In genomic region chr1:99968214-99968613, GRCh38 we compare ENCODE assay signal across 22 cellular contexts. TPM values are rescaled to one million over a fixed set of nuclear protein-coding genes. Genes with fewer than 3 reads are reported as not detected.
DNase-seq lines count a peak whose midpoint lies in the region; ATAC-seq, FAIRE-seq and TF ChIP-seq lines count a peak whose summit lies in the region.
"Had no signal": no experiment of that assay in that cellular context is flagged by ENCODE, and none has a peak within 500 bp of the region (broad histone marks: within the 10 kb centered on the region; RNA-seq: fewer than 3 reads in every experiment).

No MANE protein-coding gene starts in this region.

- H3K9ac ChIP-seq in K562 (ENCODE audit: insufficient read depth in 1 of 2, low read depth in 2 of 2, low read length in 2 of 2): no peak overlapping the region

- no peak for TF ChIP-seq EP300 in K562 (IDR thresholded peaks at IDR 0.05; ENCODE audit: low read length)
- no peak for TF ChIP-seq EP300 in transverse colon (IDR thresholded peaks at IDR 0.05; ENCODE audit: low read depth)

- H3K4me3 Mint-ChIP-seq in activated CD4-positive, alpha-beta T cell treated with anti-CD3 and anti-CD28 coated beads, Interleukin-2, amount 10 ng/mL, durations not matched to agents 24 days and 14 days: peak overlapping the region; percentile 53
- no peak overlapping the region for H3K4me3 Mint-ChIP-seq in activated CD4-positive, alpha-beta T cell treated with anti-CD3 and anti-CD28 coated beads for 36 hours
- peak overlapping the region; percentile 11; the same call in 2 of the 3 replicates for H3K4me3 Mint-ChIP-seq in GM23338
- H3K4me3 Mint-ChIP-seq in neural crest cell: peak overlapping the region; percentile 99
- no peak overlapping the region for H3K4me3 Mint-ChIP-seq in activated CD8-positive, alpha-beta memory T cell treated with anti-CD3 and anti-CD28 coated beads, Interleukin-2, amount 10 ng/mL, durations not matched to agents 7 days and 5 days

- no peak for FAIRE-seq in K562 (lab: Jason Lieb, UNC)
- FAIRE-seq: astrocyte had no signal

- TF ChIP-seq RAD21 in K562 (CRISPR knock-in tag; conservative IDR thresholded peaks at IDR 0.05 in 1 of 2, IDR thresholded peaks at IDR 0.05 in 1 of 2): no peak

- DNase-seq in activated CD4-positive, alpha-beta T cell treated with anti-CD3 and anti-CD28 coated beads, Interleukin-2, amount 10 ng/mL, durations not matched to agents 24 days and 14 days: peak; percentile 41
- no peak for DNase-seq in activated CD4-positive, alpha-beta T cell treated with anti-CD3 and anti-CD28 coated beads for 36 hours
- DNase-seq in GM23338 (ENCODE audit: low spot score) (no peak), K562 (ENCODE audit: extremely low read depth in 1 of 4, low spot score in 3 of 4) (no peak), neural crest cell (ENCODE audit: low read depth, low spot score) (no peak), dermis blood vessel endothelial cell (no peak), transverse colon (no peak)
- DNase-seq in activated CD8-positive, alpha-beta memory T cell treated with anti-CD3 and anti-CD28 coated beads, Interleukin-2, amount 10 ng/mL, durations not matched to agents 7 days and 5 days: no peak
- DNase-seq: activated gamma-delta T cell treated with Interleukin-2 at 50 U/mL for 16 hours, BE2C, DMS 273 treated with DMSO at 0.1 percent for 48 hours, GDM1, GOT3, NCI-H1105 treated with DMSO at 0.1 percent for 48 hours, NCI-H2107, NCI-H510A treated with DMSO at 0.1 percent for 48 hours, ovary, stomach, upper lobe of left lung had no signal

- H3K9me3 ChIP-seq in K562 (replicated peaks; ENCODE audit: control insufficient read depth, insufficient read depth, low read depth, low read length): no peaks in the 10 kb centered on the region
- no peaks in the 10 kb centered on the region for H3K9me3 ChIP-seq in transverse colon
- H3K9me3 ChIP-seq: BE2C, ovary, stomach, upper lobe of left lung had no signal

- H3K27ac ChIP-seq in GM23338 (ENCODE audit: low read depth) (no peak overlapping the region), K562 (ENCODE audit: extremely low read depth, low read depth, low read length) (no peak overlapping the region), transverse colon (no peak overlapping the region)
- H3K27ac ChIP-seq: ovary, stomach, upper lobe of left lung had no signal

- H2AFZ ChIP-seq in GM23338 (no peak overlapping the region), K562 (ENCODE audit: low read depth, low read length) (no peak overlapping the region)

- H3K4me2 ChIP-seq in GM23338 (no peak overlapping the region), K562 (ENCODE audit: insufficient read depth, low read length) (no peak overlapping the region)

- in situ Hi-C loops in K562 (cut with MboI) (no loop called here), transverse colon (cut with MboI; ENCODE audit: low pct_ligation_motif_present in 1 of 4, low pct_unique_long_range_greater_than_20kb in 1 of 4, low sequenced_read_pairs in 3 of 4) (no loop called here)

- WGBS in K562 (ENCODE audit: insufficient coverage, low coverage, missing lambda C conversion rate): 79% methylated on average over 4 of the region's 4 CpGs
- 94 to 100% methylated on average over 3 to 4 of the region's 4 CpGs for WGBS in transverse colon (ENCODE audit: low coverage in 1 of 2), 2 donors

- H4K20me1 ChIP-seq in GM23338 (replicated peaks; ENCODE audit: insufficient read depth): no peaks in the 10 kb centered on the region
- no peaks in the 10 kb centered on the region for H4K20me1 ChIP-seq in K562 (replicated peaks; ENCODE audit: control insufficient read depth, insufficient read depth, low read length)

- peak overlapping the region; percentile 65 for H3K27ac Mint-ChIP-seq in activated CD4-positive, alpha-beta T cell treated with anti-CD3 and anti-CD28 coated beads, Interleukin-2, amount 10 ng/mL, durations not matched to agents 24 days and 14 days
- H3K27ac Mint-ChIP-seq in activated CD4-positive, alpha-beta T cell treated with anti-CD3 and anti-CD28 coated beads for 36 hours: no peak overlapping the region
- H3K27ac Mint-ChIP-seq in GM23338 (no peak overlapping the region), neural crest cell (ENCODE audit: unreplicated experiment) (no peak overlapping the region)
- H3K27ac Mint-ChIP-seq in activated CD8-positive, alpha-beta memory T cell treated with anti-CD3 and anti-CD28 coated beads, Interleukin-2, amount 10 ng/mL, durations not matched to agents 7 days and 5 days: no peak overlapping the region

- peaks cover 3% of the 10 kb centered on the region for H3K9me1 ChIP-seq in K562 (ENCODE audit: control insufficient read depth, insufficient read depth, low read length)

- no peak for TF ChIP-seq CTCF in GM23338 (conservative IDR thresholded peaks at IDR 0.05; ENCODE audit: low read depth in 2 of 2)
- no peak for TF ChIP-seq CTCF in K562 (IDR thresholded peaks at IDR 0.05 in 2 of 3, conservative IDR thresholded peaks at IDR 0.05 in 1 of 3; ENCODE audit: insufficient read depth in 2 of 3, low read depth in 1 of 3, low read length in 3 of 3)
- no peak for TF ChIP-seq CTCF in neural crest cell (conservative IDR thresholded peaks at IDR 0.05)
- TF ChIP-seq CTCF in transverse colon (IDR thresholded peaks at IDR 0.05): no peak

- no peaks in the 10 kb centered on the region for H3K9me2 ChIP-seq in GM23338 (ENCODE audit: insufficient read depth)

- peaks cover 16% of the 10 kb centered on the region for H3K4me1 Mint-ChIP-seq in activated CD4-positive, alpha-beta T cell treated with anti-CD3 and anti-CD28 coated beads, Interleukin-2, amount 10 ng/mL, durations not matched to agents 24 days and 14 days
- peaks cover 25% of the 10 kb centered on the region for H3K4me1 Mint-ChIP-seq in activated CD4-positive, alpha-beta T cell treated with anti-CD3 and anti-CD28 coated beads for 36 hours
- H3K4me1 Mint-ChIP-seq in GM23338 (peaks cover 11% of the 10 kb centered on the region), neural crest cell (peaks cover 18% of the 10 kb centered on the region)
- H3K4me1 Mint-ChIP-seq in activated CD8-positive, alpha-beta memory T cell treated with anti-CD3 and anti-CD28 coated beads, Interleukin-2, amount 10 ng/mL, durations not matched to agents 7 days and 5 days: peaks cover 29% of the 10 kb centered on the region

- peaks cover 6% of the 10 kb centered on the region for H3K9me3 Mint-ChIP-seq in activated CD4-positive, alpha-beta T cell treated with anti-CD3 and anti-CD28 coated beads, Interleukin-2, amount 10 ng/mL, durations not matched to agents 24 days and 14 days
- H3K9me3 Mint-ChIP-seq in activated CD4-positive, alpha-beta T cell treated with anti-CD3 and anti-CD28 coated beads for 36 hours (ENCODE audit: low read depth): no peaks in the 10 kb centered on the region
- H3K9me3 Mint-ChIP-seq in GM23338 (no peaks in the 10 kb centered on the region), neural crest cell (no peaks in the 10 kb centered on the region)
- H3K9me3 Mint-ChIP-seq in activated CD8-positive, alpha-beta memory T cell treated with anti-CD3 and anti-CD28 coated beads, Interleukin-2, amount 10 ng/mL, durations not matched to agents 7 days and 5 days (ENCODE audit: low read depth): no peaks in the 10 kb centered on the region

- 0 out of 2 replicates have a peak, but pooled peaks cover 9% of the 10 kb centered on the region for H3F3A ChIP-seq in GM23338 (replicated peaks; ENCODE audit: low read depth)

- no TSS peak for BruUV-seq in K562 (replicated peaks; lab: Mats Ljungman, UMichigan)

- H3K4me3 ChIP-seq in GM23338: no peak overlapping the region
- H3K4me3 ChIP-seq in K562: no peak overlapping the region
- no peak overlapping the region for H3K4me3 ChIP-seq in transverse colon
- H3K4me3 ChIP-seq: ovary had no signal

- H3K27me3 ChIP-seq in GM23338 (ENCODE audit: insufficient read depth) (no peaks in the 10 kb centered on the region), K562 (ENCODE audit: control insufficient read depth in 2 of 2, insufficient read depth in 2 of 2, low read length in 2 of 2) (no peaks in the 10 kb centered on the region), transverse colon (no peaks in the 10 kb centered on the region)
- H3K27me3 ChIP-seq: BE2C, ovary, stomach, upper lobe of left lung had no signal

- no peak for ATAC-seq in activated CD4-positive, alpha-beta T cell treated with anti-CD3 and anti-CD28 coated beads for 36 hours
- no peak for ATAC-seq in GM23338
- no peak for ATAC-seq in K562
- ATAC-seq in activated CD8-positive, alpha-beta memory T cell treated with anti-CD3 and anti-CD28 coated beads, Interleukin-2, amount 10 ng/mL, durations not matched to agents 7 days and 5 days: no peak
- ATAC-seq: left lobe of liver, Right ventricle myocardium inferior had no signal

- H3K27me3 Mint-ChIP-seq in activated CD4-positive, alpha-beta T cell treated with anti-CD3 and anti-CD28 coated beads, Interleukin-2, amount 10 ng/mL, durations not matched to agents 24 days and 14 days: no peaks in the 10 kb centered on the region
- no peaks in the 10 kb centered on the region for H3K27me3 Mint-ChIP-seq in activated CD4-positive, alpha-beta T cell treated with anti-CD3 and anti-CD28 coated beads for 36 hours
- H3K27me3 Mint-ChIP-seq in GM23338 (ENCODE audit: insufficient read depth, low read depth, poor library complexity) (peaks cover 10% of the 10 kb centered on the region), neural crest cell (ENCODE audit: low read depth) (no peaks in the 10 kb centered on the region)
- no peaks in the 10 kb centered on the region for H3K27me3 Mint-ChIP-seq in activated CD8-positive, alpha-beta memory T cell treated with anti-CD3 and anti-CD28 coated beads, Interleukin-2, amount 10 ng/mL, durations not matched to agents 7 days and 5 days

- TF ChIP-seq POLR2A in K562 (conservative IDR thresholded peaks at IDR 0.05) (no peak), transverse colon (IDR thresholded peaks at IDR 0.05) (no peak)

- peaks cover 25% of the 10 kb centered on the region for H3K79me2 ChIP-seq in GM23338 (replicated peaks; ENCODE audit: insufficient read depth)
- H3K79me2 ChIP-seq in K562 (ENCODE audit: control insufficient read depth, insufficient read depth, low read length): peaks cover 30% of the 10 kb centered on the region

- H3K36me3 ChIP-seq in GM23338 (ENCODE audit: insufficient read depth) (no peaks in the 10 kb centered on the region), K562 (ENCODE audit: control insufficient read depth, insufficient read depth, low read length) (0 out of 3 replicates have a peak, but pooled peaks cover 2% of the 10 kb centered on the region), transverse colon (no peaks in the 10 kb centered on the region)
- H3K36me3 ChIP-seq: BE2C, ovary, stomach, upper lobe of left lung had no signal

- H3K4me1 ChIP-seq in GM23338 (ENCODE audit: insufficient read depth): peaks cover 18% of the 10 kb centered on the region
- peaks cover 2 to 17% of the 10 kb centered on the region in 2 experiments; a peak in 3 of 5 replicates for H3K4me1 ChIP-seq in K562 (replicated peaks in 1 of 2; ENCODE audit: control insufficient read depth in 2 of 2, insufficient read depth in 2 of 2, low read length in 2 of 2)
- H3K4me1 ChIP-seq in transverse colon: peaks cover 6 to 35% (median 15%) of the 10 kb centered on the region in 4 donors
- H3K4me1 ChIP-seq: BE2C had no signal

- intact Hi-C loops in activated CD4-positive, alpha-beta T cell treated with anti-CD3 and anti-CD28 coated beads, Interleukin-2, amount 10 ng/mL, durations not matched to agents 24 days and 14 days (cut with micrococcal nuclease): loop anchor here (5.0 kb wide), 1 partner anchor 161 kb away; no protein-coding TSS in a partner anchor
- intact Hi-C loops in activated CD4-positive, alpha-beta T cell treated with anti-CD3 and anti-CD28 coated beads for 36 hours (cut with DNase I, micrococcal nuclease): loop anchor here in 1 of 2 experiments (2.0 to 5.0 kb wide), 2 partner anchors 281 to 489 kb away; partner anchors contain the start of gene DBT
- intact Hi-C loops in K562 (cut with micrococcal nuclease) (no loop called here), transverse colon (cut with DNase I; ENCODE audit: low total_unique reads) (no loop called here)

- CTCF ChIA-PET in activated CD4-positive, alpha-beta T cell treated with anti-CD3 and anti-CD28 coated beads for 36 hours (lab: Charles Lee): no interaction called here
- CTCF ChIA-PET in K562 (lab: Yijun Ruan, JAX; ENCODE audit: low intra/inter-chr PET ratio): no interaction called here
- CTCF ChIA-PET in activated CD8-positive, alpha-beta memory T cell treated with anti-CD3 and anti-CD28 coated beads, Interleukin-2, amount 10 ng/mL, durations not matched to agents 7 days and 5 days (lab: Charles Lee): no interaction called here

- peaks cover 7% of the 10 kb centered on the region for H3K36me3 Mint-ChIP-seq in activated CD4-positive, alpha-beta T cell treated with anti-CD3 and anti-CD28 coated beads, Interleukin-2, amount 10 ng/mL, durations not matched to agents 24 days and 14 days (ENCODE audit: low read depth)
- H3K36me3 Mint-ChIP-seq in activated CD4-positive, alpha-beta T cell treated with anti-CD3 and anti-CD28 coated beads for 36 hours (ENCODE audit: low read depth): no peaks in the 10 kb centered on the region
- H3K36me3 Mint-ChIP-seq in GM23338 (ENCODE audit: low read depth): no peaks in the 10 kb centered on the region
- H3K36me3 Mint-ChIP-seq in neural crest cell (ENCODE audit: low read depth): no peaks in the 10 kb centered on the region
- H3K36me3 Mint-ChIP-seq in activated CD8-positive, alpha-beta memory T cell treated with anti-CD3 and anti-CD28 coated beads, Interleukin-2, amount 10 ng/mL, durations not matched to agents 7 days and 5 days: peaks cover 2% of the 10 kb centered on the region

- POLR2A ChIA-PET in activated CD4-positive, alpha-beta T cell treated with anti-CD3 and anti-CD28 coated beads for 36 hours (lab: Charles Lee): no interaction called here
- POLR2A ChIA-PET in K562 (lab: Yijun Ruan, JAX): no interaction called here

RNA-seq across cellular contexts. Expression of gene SLC35A3, which starts 1.6 kb away (rescaled TPM):
- 15.7 and 17.4 TPM in 2 replicates for total RNA-seq in activated CD4-positive, alpha-beta T cell treated with anti-CD3 and anti-CD28 coated beads, Interleukin-2, amount 10 ng/mL, durations not matched to agents 24 days and 14 days
- 10 to 100 TPM; 11.2 to 13.4 TPM for total RNA-seq in activated CD4-positive, alpha-beta T cell treated with anti-CD3 and anti-CD28 coated beads for 36 hours
- total RNA-seq in GM23338 (2014; rRNA removed; shearing (Covaris generic)): 24.3 and 27.2 TPM in 2 replicates
- 7.6 and 8.4 TPM in 2 replicates for polyA plus RNA-seq in GM23338 (2016; fragmentation: Nextera tagmentation; extraction: Ambion mirVana)
- 19.7 and 45.4 TPM in 2 replicates for total RNA-seq in K562 (2011; cell fraction: chromatin; rRNA removed; ENCODE audit: low replicate concordance)
- total RNA-seq in K562 (2011; cell fraction: nucleolus; rRNA removed): 10.5 and 11.8 TPM in 2 replicates
- total RNA-seq in K562 (2011; cell fraction: nucleoplasm; rRNA removed): 29.5 and 65.9 TPM in 2 replicates
- 10.6 and 20.2 TPM in 2 replicates for total RNA-seq in K562 (2014; rRNA removed)
- total RNA-seq in K562 (2014; rRNA removed; fragmentation: Illumina TruSeq; extraction: Trizol): 20.5 and 24.1 TPM in 2 replicates
- total RNA-seq in K562 (2015; rRNA removed; fragmentation: Illumina TruSeq; extraction: Trizol): 14.6 and 16.1 TPM in 2 replicates
- total RNA-seq in K562 (2021): 12.9 and 13.2 TPM in 2 replicates
- 13.3 and 21.7 TPM in 2 replicates for polyA plus RNA-seq in K562 (2011; rRNA removed)
- polyA plus RNA-seq in K562 (2011; cell fraction: cytosol; rRNA removed): 3.8 and 6.1 TPM in 2 replicates
- polyA plus RNA-seq in K562 (2011; cell fraction: nucleus; rRNA removed): 8.4 and 10.2 TPM in 2 replicates
- polyA plus RNA-seq in K562 (2012): 10.3 and 11.7 TPM in 2 replicates
- polyA plus RNA-seq in K562 (2014; fragmentation: Illumina TruSeq; extraction: Trizol): 8.8 and 10.9 TPM in 2 replicates
- 1 to 10 TPM; 3.5 to 3.7 TPM for polyA plus RNA-seq in K562 (2014; fragmentation: Nextera tagmentation; extraction: Ambion mirVana)
- 11.7 and 14.0 TPM in 2 replicates for polyA plus RNA-seq in K562 (2014; rRNA removed)
- polyA minus RNA-seq in K562 (2011; rRNA and poly(A)+ RNA removed): 13.7 and 17.2 TPM in 2 replicates
- 4.8 and 5.4 TPM in 2 replicates for polyA minus RNA-seq in K562 (2011; cell fraction: cytosol; rRNA and poly(A)+ RNA removed)
- 11.8 and 15.4 TPM in 2 replicates for polyA minus RNA-seq in K562 (2011; cell fraction: nucleus; rRNA and poly(A)+ RNA removed)
- total RNA-seq in neural crest cell: 12.0 and 12.6 TPM in 2 replicates
- 24.7 and 31.8 TPM in 2 replicates for total RNA-seq in dermis blood vessel endothelial cell
- total RNA-seq in activated CD8-positive, alpha-beta memory T cell treated with anti-CD3 and anti-CD28 coated beads, Interleukin-2, amount 10 ng/mL, durations not matched to agents 7 days and 5 days: 10 to 100 TPM; 14.6 to 17.7 TPM
- total RNA-seq in transverse colon: 100 to 1,000 TPM in 2 of 4 donors, 10 to 100 TPM in 2; 74.4 to 151 (median 111) TPM

Comparison
In these comparisons a context has a peak if more than half of its experiments do, and no peak if none do; other contexts are left out.
1. H3K4me3 Mint-ChIP-seq: peak in activated CD4-positive, alpha-beta T cell treated with anti-CD3 and anti-CD28 coated beads, Interleukin-2, amount 10 ng/mL, durations not matched to agents 24 days and 14 days (single experiment), GM23338 (single experiment) and neural crest cell (single experiment); none in activated CD4-positive, alpha-beta T cell treated with anti-CD3 and anti-CD28 coated beads for 36 hours (single experiment) and activated CD8-positive, alpha-beta memory T cell treated with anti-CD3 and anti-CD28 coated beads, Interleukin-2, amount 10 ng/mL, durations not matched to agents 7 days and 5 days (single experiment).